In genomic region chr2:8565399-8566154, GRCh38 we compare ENCODE assay signal across 12 cellular contexts.
"Had no signal": no experiment of that assay in that cellular context is flagged by ENCODE, and none has a peak within 500 bp of the region (broad histone marks: within the 10 kb centered on the region; RNA-seq: fewer than 3 reads in every experiment).

No MANE protein-coding gene starts in this region.

- DNase-seq: activated CD4-positive, alpha-beta T cell treated with anti-CD3 and anti-CD28 coated beads for 36 hours; activated T-cell treated with anti-CD3 and anti-CD28 coated beads for 4 hours; amniotic stem cell; hippocampal formation; nucleus accumbens; stimulated activated CD4-positive, alpha-beta T cell treated with anti-CD3 and anti-CD28 coated beads, Interleukin-2, amount 100 ng/mL, for 48 hours; T1000 had no signal

- H3K36me3 ChIP-seq: tibial artery had no signal

- H3K4me1 ChIP-seq: psoas muscle, tibial artery had no signal

- H3K27ac ChIP-seq: psoas muscle, tibial artery had no signal

- H3K9me3 ChIP-seq: psoas muscle, tibial artery had no signal

- H3K4me3 ChIP-seq: psoas muscle, tibial artery had no signal

- ATAC-seq: activated CD4-positive, alpha-beta T cell treated with anti-CD3 and anti-CD28 coated beads for 36 hours; esophagus mucosa; naive thymus-derived CD4-positive, alpha-beta T cell; T-cell had no signal

- H3K27me3 ChIP-seq: tibial artery had no signal
